ENCODE assay signal across 8 cellular contexts in the genomic region with DNA sequence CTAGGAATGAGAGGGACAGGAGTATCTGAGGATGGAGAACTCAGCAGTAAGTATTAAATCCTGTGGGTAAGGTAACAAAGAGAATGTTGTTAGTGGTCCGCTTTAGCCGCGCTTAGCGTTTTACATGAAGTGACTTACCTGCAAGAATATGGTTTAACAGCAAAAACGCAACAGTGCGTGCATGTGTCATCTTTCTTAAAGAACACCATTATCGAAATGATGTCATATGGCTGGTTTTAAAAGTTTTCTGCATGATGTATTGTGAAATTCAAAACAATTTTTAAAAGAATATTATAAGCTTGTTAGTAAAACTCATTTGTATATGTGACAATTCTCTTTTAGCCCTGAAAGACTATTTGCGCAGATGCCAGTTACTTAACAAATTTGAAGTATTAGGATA. TPM values are rescaled to one million over a fixed set of nuclear protein-coding genes. Genes with fewer than 3 reads are reported as not detected.
DNase-seq lines count a peak whose midpoint lies in the region; ATAC-seq and TF ChIP-seq lines count a peak whose summit lies in the region.

No MANE protein-coding gene starts in this region.

- H3K27ac ChIP-seq in PC-9 (no peak overlapping the region), esophagus muscularis mucosa (replicated peaks in 1 of 4) (no peak overlapping the region), trophoblast cell (ENCODE audit: low read depth, low read length) (no peak overlapping the region)

- BruUV-seq in PC-9 (replicated peaks; lab: Mats Ljungman, UMichigan): no TSS peak

- TF ChIP-seq EP300 in esophagus muscularis mucosa (IDR thresholded peaks at IDR 0.05): no peak

- H3K27me3 ChIP-seq in PC-9 (ENCODE audit: insufficient read depth, low read depth) (no peaks in the 10 kb centered on the region), esophagus muscularis mucosa (peaks cover 0 to 13% (median 0%) of the 10 kb centered on the region in 4 donors), trophoblast cell (ENCODE audit: insufficient read depth, low read length) (no peaks in the 10 kb centered on the region)

- no peak overlapping the region for H2AK5ac ChIP-seq in trophoblast cell (ENCODE audit: low read length)

- H3K79me1 ChIP-seq in trophoblast cell (ENCODE audit: low read length): peaks cover 14% of the 10 kb centered on the region

- peaks cover 50% of the 10 kb centered on the region for H4K20me1 ChIP-seq in PC-9 (ENCODE audit: insufficient read depth)

- no peak overlapping the region for H4K8ac ChIP-seq in trophoblast cell (ENCODE audit: low read depth, low read length)

- TF ChIP-seq POLR2A in esophagus muscularis mucosa (IDR thresholded peaks at IDR 0.05; ENCODE audit: low read depth): no peak

- no peak overlapping the region for H3K18ac ChIP-seq in trophoblast cell (ENCODE audit: low read length)

- no peak overlapping the region for H3K4ac ChIP-seq in trophoblast cell (ENCODE audit: low read depth, low read length)

- H4K91ac ChIP-seq in trophoblast cell (ENCODE audit: low read depth, low read length): no peak overlapping the region

- POLR2A ChIA-PET in PC-9 (lab: Charles Lee; ENCODE audit: unreplicated experiment): interaction anchor here (0.6 to 0.7 kb wide), 2 partner anchors 15 to 46 kb away, joined by 3 to 4 read pairs; no protein-coding TSS in a partner anchor

- H3K4me3 ChIP-seq in GM08714 (ENCODE audit: low read length) (peak overlapping the region; percentile 82), PC-9 (peak overlapping the region; percentile 98), esophagus muscularis mucosa (peak overlapping the region; percentile 77 to 98 (median 86)), trophoblast cell (ENCODE audit: low read depth, low read length) (peak overlapping the region; percentile 98)

- H3F3A ChIP-seq in PC-9 (ENCODE audit: insufficient read depth, low read depth): no peaks in the 10 kb centered on the region

- H4K12ac ChIP-seq in trophoblast cell (ENCODE audit: low read depth, low read length): no peak overlapping the region

- intact Hi-C loops in PC-9 (cut with micrococcal nuclease; ENCODE audit: unreplicated experiment): no loop called here
- intact Hi-C loops in esophagus muscularis mucosa (cut with DNase I): no loop called here

- in situ Hi-C loops in ACHN (cut with HindIII; ENCODE audit: low pct_ligation_motif_present, low pct_unique_long_range_greater_than_20kb, low sequenced_read_pairs): no loop called here

- CTCF ChIA-PET in PC-9 (lab: Charles Lee): no interaction called here

- H3K79me2 ChIP-seq in PC-9 (ENCODE audit: low read depth): peaks cover 65% of the 10 kb centered on the region
- H3K79me2 ChIP-seq in trophoblast cell (ENCODE audit: control insufficient read depth, insufficient read depth, low read length, poor library complexity): peaks cover 12% of the 10 kb centered on the region

- ATAC-seq in GM18868 (IDR thresholded peaks at IDR 0.05; ENCODE audit: unreplicated experiment) (no peak), GM18909 (IDR thresholded peaks at IDR 0.05; ENCODE audit: poor library complexity, unreplicated experiment) (no peak), HG03025 (IDR thresholded peaks at IDR 0.05; ENCODE audit: low FRiP score, unreplicated experiment) (no peak)

- no peak overlapping the region for H3K14ac ChIP-seq in trophoblast cell (ENCODE audit: low read length)

- no peak overlapping the region for H2BK5ac ChIP-seq in trophoblast cell (ENCODE audit: low read depth, low read length, poor library complexity)

- no peak overlapping the region for H2BK12ac ChIP-seq in trophoblast cell (ENCODE audit: low read length)

- H2BK120ac ChIP-seq in trophoblast cell (ENCODE audit: insufficient read depth, low read length, poor library complexity): no peak overlapping the region

- H2AFZ ChIP-seq in PC-9 (peak overlapping the region; percentile 99; the same call in 1 of the 2 replicates), trophoblast cell (ENCODE audit: insufficient read depth, low read length, poor library complexity) (no peak overlapping the region)

- no peak overlapping the region for H3K23ac ChIP-seq in trophoblast cell (ENCODE audit: low read length)

- WGBS in esophagus muscularis mucosa: 52% methylated on average over 8 of the region's 8 CpGs
- WGBS in trophoblast cell (ENCODE audit: extremely low coverage, insufficient coverage, insufficient read length): no CpG with 5 or more reads among the region's 8 CpGs

- no peak for DNase-seq in PC-9
- no peak for DNase-seq in esophagus muscularis mucosa (ENCODE audit: extremely low spot score)
- peak in 1 of 2 donors; percentile 24 for DNase-seq in trophoblast cell
- DNase-seq in ACHN: no peak

- H3K9me3 ChIP-seq in PC-9 (ENCODE audit: insufficient read depth, low read depth) (no peaks in the 10 kb centered on the region), esophagus muscularis mucosa (no peaks in the 10 kb centered on the region), trophoblast cell (ENCODE audit: insufficient read depth, low read depth, low read length) (no peaks in the 10 kb centered on the region)

- H3K4me1 ChIP-seq in PC-9 (replicated peaks; ENCODE audit: insufficient read depth): peaks cover 45% of the 10 kb centered on the region
- H3K4me1 ChIP-seq in esophagus muscularis mucosa: peaks cover 44 to 63% (median 51%) of the 10 kb centered on the region in 4 donors
- peaks cover 0 to 5% of the 10 kb centered on the region in 2 experiments for H3K4me1 ChIP-seq in trophoblast cell (ENCODE audit: control insufficient read depth in 1 of 2, insufficient read depth in 2 of 2, low read length in 2 of 2)

- peak overlapping the region; percentile 96 for H3K4me2 ChIP-seq in PC-9
- H3K4me2 ChIP-seq in trophoblast cell (ENCODE audit: low read length): peak overlapping the region; percentile 88

- no peaks in the 10 kb centered on the region for H3K9me2 ChIP-seq in PC-9 (ENCODE audit: insufficient read depth)

- H3K9ac ChIP-seq in trophoblast cell (ENCODE audit: low read length): peak overlapping the region; percentile 80

- H3K36me3 ChIP-seq in PC-9 (ENCODE audit: low read depth): peaks cover 14% of the 10 kb centered on the region; the same call in 1 of the 2 replicates
- peaks cover 0 to 5% (median 0%) of the 10 kb centered on the region in 4 donors for H3K36me3 ChIP-seq in esophagus muscularis mucosa
- H3K36me3 ChIP-seq in trophoblast cell (ENCODE audit: control insufficient read depth in 1 of 2, insufficient read depth in 2 of 2, low read length in 2 of 2): peaks cover 0 to 2% of the 10 kb centered on the region in 2 experiments

- TF ChIP-seq CTCF in PC-9 (conservative IDR thresholded peaks at IDR 0.05) (no peak), esophagus muscularis mucosa (IDR thresholded peaks at IDR 0.05) (no peak)

RNA-seq across cellular contexts. Expression of a gene that starts 1.7 kb away (rescaled TPM):
- total RNA-seq in PC-9 (2021) (17.8 and 24.4 TPM in 2 replicates), esophagus muscularis mucosa (10 to 100 TPM; 26.6 to 39.0 (median 29.3) TPM)
- 11.3 and 11.6 TPM in 2 replicates for polyA plus RNA-seq in trophoblast cell (2013)

RNA-seq across cellular contexts. Expression of a gene that starts 50.0 kb away (rescaled TPM):
- total RNA-seq in PC-9 (2021) (not detected in 2 replicates), esophagus muscularis mucosa (1 to 10 TPM in 1 of 4 donors, under 1 TPM in 1, not detected in 2; 0.11 to 1.2 TPM)
- 0.03 TPM in 1 of 2 replicates, not detected in the other for polyA plus RNA-seq in trophoblast cell (2013)
